ENCODE assay signal across 8 cellular contexts in the genomic region with DNA sequence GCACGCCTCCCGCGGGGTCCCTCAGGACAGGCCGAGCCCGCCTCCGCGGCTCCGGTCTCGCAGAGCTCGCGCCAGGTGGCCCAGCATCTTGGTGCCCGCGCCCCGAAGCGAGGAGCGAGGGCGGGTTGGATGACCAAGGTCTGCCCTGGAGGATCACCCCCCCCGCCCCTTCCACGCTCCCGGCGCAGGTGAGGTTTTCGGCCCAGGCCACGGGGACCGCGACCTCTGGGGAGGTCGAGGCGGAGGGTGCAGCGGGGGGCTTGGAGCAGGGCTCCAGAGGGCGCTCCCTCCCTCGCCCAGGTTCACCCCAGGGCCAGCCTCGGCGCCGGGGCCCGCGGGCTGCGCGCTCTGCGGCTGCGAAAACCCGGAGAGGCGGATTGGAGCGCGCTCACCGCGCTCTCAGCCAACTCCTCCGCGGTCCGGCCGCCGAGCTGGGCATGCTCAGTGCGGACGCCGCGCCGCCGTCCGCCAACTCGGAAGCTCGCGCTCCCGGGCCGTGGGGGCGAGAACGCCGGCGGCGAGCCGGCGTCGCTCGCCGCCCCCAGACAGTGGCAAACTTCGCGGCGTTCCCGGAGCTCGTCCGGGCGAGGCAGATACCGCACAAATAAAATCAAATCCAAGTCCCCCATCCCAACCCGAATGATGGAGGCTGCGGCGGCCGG.
DNase-seq lines count a peak whose midpoint lies in the region; TF ChIP-seq lines count a peak whose summit lies in the region.

A gene with protein sequence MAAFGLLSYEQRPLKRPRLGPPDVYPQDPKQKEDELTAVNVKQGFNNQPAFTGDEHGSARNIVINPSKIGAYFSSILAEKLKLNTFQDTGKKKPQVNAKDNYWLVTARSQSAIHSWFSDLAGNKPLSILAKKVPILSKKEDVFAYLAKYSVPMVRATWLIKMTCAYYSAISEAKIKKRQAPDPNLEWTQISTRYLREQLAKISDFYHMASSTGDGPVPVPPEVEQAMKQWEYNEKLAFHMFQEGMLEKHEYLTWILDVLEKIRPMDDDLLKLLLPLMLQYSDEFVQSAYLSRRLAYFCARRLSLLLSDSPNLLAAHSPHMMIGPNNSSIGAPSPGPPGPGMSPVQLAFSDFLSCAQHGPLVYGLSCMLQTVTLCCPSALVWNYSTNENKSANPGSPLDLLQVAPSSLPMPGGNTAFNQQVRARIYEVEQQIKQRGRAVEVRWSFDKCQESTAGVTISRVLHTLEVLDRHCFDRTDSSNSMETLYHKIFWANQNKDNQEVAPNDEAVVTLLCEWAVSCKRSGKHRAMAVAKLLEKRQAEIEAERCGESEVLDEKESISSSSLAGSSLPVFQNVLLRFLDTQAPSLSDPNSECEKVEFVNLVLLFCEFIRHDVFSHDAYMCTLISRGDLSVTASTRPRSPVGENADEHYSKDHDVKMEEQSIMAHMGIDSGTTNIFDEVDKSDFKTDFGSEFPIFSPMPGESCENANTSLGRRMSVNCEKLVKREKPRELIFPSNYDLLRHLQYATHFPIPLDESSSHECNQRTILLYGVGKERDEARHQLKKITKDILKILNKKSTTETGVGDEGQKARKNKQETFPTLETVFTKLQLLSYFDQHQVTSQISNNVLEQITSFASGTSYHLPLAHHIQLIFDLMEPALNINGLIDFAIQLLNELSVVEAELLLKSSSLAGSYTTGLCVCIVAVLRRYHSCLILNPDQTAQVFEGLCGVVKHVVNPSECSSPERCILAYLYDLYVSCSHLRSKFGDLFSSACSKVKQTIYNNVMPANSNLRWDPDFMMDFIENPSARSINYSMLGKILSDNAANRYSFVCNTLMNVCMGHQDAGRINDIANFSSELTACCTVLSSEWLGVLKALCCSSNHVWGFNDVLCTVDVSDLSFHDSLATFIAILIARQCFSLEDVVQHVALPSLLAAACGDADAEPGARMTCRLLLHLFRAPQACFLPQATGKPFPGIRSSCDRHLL (N-terminal part only) (plus strand): TSS at position 438 of the 662 bp plus-strand sequence. CDS start 1,263 bp downstream, outside the sequence.

- peaks cover 0 to 6% of the 10 kb centered on the region in 2 experiments; a peak in 1 of 3 replicates for H3K36me3 ChIP-seq in HEK293 (ENCODE audit: control insufficient read depth in 2 of 2, insufficient read depth in 1 of 2, low read length in 2 of 2)
- H3K36me3 ChIP-seq in MM.1S (replicated peaks; ENCODE audit: insufficient read depth, low read length) = no peaks in the 10 kb centered on the region
- H3K36me3 ChIP-seq in iPS-15b (ENCODE audit: control insufficient read depth, insufficient read depth, low read length) = no peaks in the 10 kb centered on the region

- peak within 1 kb of the TSS; percentile 84 for H2AFZ ChIP-seq in MM.1S (ENCODE audit: low read length)

- DNase-seq in GM03348 (ENCODE audit: low spot score) = peak; percentile 96
- peak; percentile 89 for DNase-seq in MM.1S
- peak; percentile 79 for DNase-seq in SW480 (ENCODE audit: low spot score)
- DNase-seq in brain pericyte (ENCODE audit: low read depth, low spot score) = peak; percentile 7
- peak; percentile 42 for DNase-seq in retinal pigment epithelial cell (ENCODE audit: low read depth)
- DNase-seq in OCI-M2 (lab: John Stamatoyannopoulos, UW; ENCODE audit: unreplicated experiment) = no peak

- peak within 1 kb of the TSS; percentile 78 for H3K4me3 ChIP-seq in HEK293 (ENCODE audit: low read depth, low read length)
- peak within 1 kb of the TSS; percentile 69 for H3K4me3 ChIP-seq in MM.1S (ENCODE audit: low read length)
- H3K4me3 ChIP-seq in iPS-15b (ENCODE audit: low read depth, low read length) = peak within 1 kb of the TSS; percentile 75
- H3K4me3 ChIP-seq in retinal pigment epithelial cell (ENCODE audit: low read length) = peak within 1 kb of the TSS; percentile 73

- TF ChIP-seq CTCF in HEK293 (tag by site-specific recombination; IDR thresholded peaks at IDR 0.05) = peak; percentile 72
- TF ChIP-seq CTCF in MM.1S (IDR thresholded peaks at IDR 0.05; ENCODE audit: low read length) = peak; percentile 24; the same call in 1 of the 2 replicates
- no peak for TF ChIP-seq CTCF in retinal pigment epithelial cell (conservative IDR thresholded peaks at IDR 0.05; ENCODE audit: low read depth, low read length)

- no peaks in the 10 kb centered on the region for H4K20me1 ChIP-seq in MM.1S (ENCODE audit: insufficient read depth, low read length)

- H3F3A ChIP-seq in MM.1S (ENCODE audit: insufficient read depth, low read length) = peaks cover 4% of the 10 kb centered on the region; the same call in 1 of the 2 replicates

- no peaks in the 10 kb centered on the region for H3K9me2 ChIP-seq in MM.1S (replicated peaks; ENCODE audit: insufficient read depth, low read length)

- no peaks in the 10 kb centered on the region; the same call in 1 of the 2 replicates for H3K4me1 ChIP-seq in HEK293 (ENCODE audit: control insufficient read depth, insufficient read depth, low read length)
- peaks cover 6% of the 10 kb centered on the region for H3K4me1 ChIP-seq in MM.1S (ENCODE audit: low read length)
- H3K4me1 ChIP-seq in iPS-15b (ENCODE audit: control insufficient read depth, insufficient read depth, low read length) = peaks cover 12% of the 10 kb centered on the region

- no peaks in the 10 kb centered on the region for H3K79me2 ChIP-seq in MM.1S (ENCODE audit: low read length)

- POLR2A ChIA-PET in HEK293 (lab: Yijun Ruan, JAX) = interaction anchor here (1.3 to 1.9 kb wide), 2 partner anchors 8 to 77 kb away, joined by 3 to 5 read pairs; no protein-coding TSS in a partner anchor

- H3K27ac ChIP-seq in HEK293 (ENCODE audit: extremely low read depth, low read depth, low read length) (peak within 1 kb of the TSS; percentile 80; the same call in 1 of the 2 replicates), MM.1S (ENCODE audit: low read length) (no peak within 1 kb of the TSS)

- H3K4me2 ChIP-seq in MM.1S (ENCODE audit: low read depth, low read length) = peak within 1 kb of the TSS; percentile 81

- CTCF ChIA-PET in HEK293 (lab: Yijun Ruan, JAX) = interaction anchor here (1.8 to 4.1 kb wide), 2 partner anchors 61 to 159 kb away, joined by 5 to 16 read pairs; no protein-coding TSS in a partner anchor

- H3K27me3 ChIP-seq in MM.1S (replicated peaks; ENCODE audit: insufficient read depth, low read length) = peaks cover 15% of the 10 kb centered on the region; the same call in 1 of the 2 replicates
- peaks cover 20% of the 10 kb centered on the region for H3K27me3 ChIP-seq in iPS-15b (ENCODE audit: control insufficient read depth, insufficient read depth, low read length)

- no peaks in the 10 kb centered on the region for H3K9me3 ChIP-seq in HEK293 (ENCODE audit: control insufficient read depth, insufficient read depth, low read depth, low read length)
- no peaks in the 10 kb centered on the region for H3K9me3 ChIP-seq in MM.1S (replicated peaks; ENCODE audit: insufficient read depth, low read length)
- H3K9me3 ChIP-seq in iPS-15b (ENCODE audit: control insufficient read depth, insufficient read depth, low read length) = no peaks in the 10 kb centered on the region

- H3K9ac ChIP-seq in MM.1S (ENCODE audit: low read length) (peak within 1 kb of the TSS; percentile 48; the same call in 1 of the 2 replicates), iPS-15b (ENCODE audit: low read depth, low read length) (peak within 1 kb of the TSS; percentile 60)

TF ChIP-seq in HEK293, 187 proteins besides CTCF, POLR2A, EP300 and RAD21 (continues in another document):
- TF ChIP-seq ZBTB20 (tag by site-specific recombination; IDR thresholded peaks at IDR 0.05) (peak; percentile 94), ZNF785 (tag by site-specific recombination; IDR thresholded peaks at IDR 0.05) (no peak; the same call in 1 of the 2 replicates), ZIC2 (tag by site-specific recombination; IDR thresholded peaks at IDR 0.05) (peak; percentile 79), ZBTB8A (tag by site-specific recombination; IDR thresholded peaks at IDR 0.05) (peak; percentile 98), GLIS2 (tag by site-specific recombination; IDR thresholded peaks at IDR 0.05) (peak; percentile 89), ZNF843 (tag by site-specific recombination; IDR thresholded peaks at IDR 0.05) (0 out of 2 replicates have a peak, but pooled peaks have one; percentile 32), ZNF184 (tag by site-specific recombination; IDR thresholded peaks at IDR 0.05) (no peak), ZNF248 (tag by site-specific recombination; IDR thresholded peaks at IDR 0.05) (no peak), ZNF292 (tag by site-specific recombination; IDR thresholded peaks at IDR 0.05; ENCODE audit: borderline replicate concordance, low read depth) (no peak)
- TF ChIP-seq, protein P1, sequence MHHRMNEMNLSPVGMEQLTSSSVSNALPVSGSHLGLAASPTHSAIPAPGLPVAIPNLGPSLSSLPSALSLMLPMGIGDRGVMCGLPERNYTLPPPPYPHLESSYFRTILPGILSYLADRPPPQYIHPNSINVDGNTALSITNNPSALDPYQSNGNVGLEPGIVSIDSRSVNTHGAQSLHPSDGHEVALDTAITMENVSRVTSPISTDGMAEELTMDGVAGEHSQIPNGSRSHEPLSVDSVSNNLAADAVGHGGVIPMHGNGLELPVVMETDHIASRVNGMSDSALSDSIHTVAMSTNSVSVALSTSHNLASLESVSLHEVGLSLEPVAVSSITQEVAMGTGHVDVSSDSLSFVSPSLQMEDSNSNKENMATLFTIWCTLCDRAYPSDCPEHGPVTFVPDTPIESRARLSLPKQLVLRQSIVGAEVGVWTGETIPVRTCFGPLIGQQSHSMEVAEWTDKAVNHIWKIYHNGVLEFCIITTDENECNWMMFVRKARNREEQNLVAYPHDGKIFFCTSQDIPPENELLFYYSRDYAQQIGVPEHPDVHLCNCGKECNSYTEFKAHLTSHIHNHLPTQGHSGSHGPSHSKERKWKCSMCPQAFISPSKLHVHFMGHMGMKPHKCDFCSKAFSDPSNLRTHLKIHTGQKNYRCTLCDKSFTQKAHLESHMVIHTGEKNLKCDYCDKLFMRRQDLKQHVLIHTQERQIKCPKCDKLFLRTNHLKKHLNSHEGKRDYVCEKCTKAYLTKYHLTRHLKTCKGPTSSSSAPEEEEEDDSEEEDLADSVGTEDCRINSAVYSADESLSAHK (tag by site-specific recombination; IDR thresholded peaks at IDR 0.05) = 0 out of 2 replicates have a peak, but pooled peaks have one; percentile 14
